8 cellular contexts compared by ENCODE assay signal in genomic region chr7:28957064-28957821, GRCh38. TPM values are rescaled to one million over a fixed set of nuclear protein-coding genes. Genes with fewer than 3 reads are reported as not detected.
A peak's percentile ranks its signal among the peaks of the same experiment; 100 is the strongest.
DNase-seq lines count a peak whose midpoint lies in the region; ATAC-seq and TF ChIP-seq lines count a peak whose summit lies in the region.

No MANE protein-coding gene starts in this region.

- H3K36me3 ChIP-seq in suprapubic skin = no peaks in the 10 kb centered on the region

- DNase-seq in CD1c-positive myeloid dendritic cell (ENCODE audit: extremely low spot score) = peak; percentile 60
- DNase-seq in NCI-H146 treated with DMSO at 0.1 percent for 48 hours (lab: John Stamatoyannopoulos, UW; ENCODE audit: unreplicated experiment) = peak; percentile 67
- peak; percentile 32 for DNase-seq in cardiac fibroblast (ENCODE audit: low read depth in 2 of 2)
- DNase-seq in left kidney (ENCODE audit: low read depth, low spot score) = peak; percentile 77
- peak in 1 of 2 donors; percentile 75 for DNase-seq in suprapubic skin (ENCODE audit: low spot score in 2 of 2)
- DNase-seq in UCSD-AML1 (lab: John Stamatoyannopoulos, UW; ENCODE audit: unreplicated experiment) = no peak
- DNase-seq in foreskin melanocyte = no peak

- ATAC-seq in GM21619 (IDR thresholded peaks at IDR 0.05; ENCODE audit: unreplicated experiment) = no peak

- peak overlapping the region; percentile 66 for H3K27ac ChIP-seq in suprapubic skin

- no peak for TF ChIP-seq EP300 in suprapubic skin (IDR thresholded peaks at IDR 0.05)

- H3K4me3 ChIP-seq in cardiac fibroblast (replicated peaks in 1 of 2; ENCODE audit: low read depth in 2 of 2, low read length in 2 of 2) = peak overlapping the region in 1 of 2 donors; percentile 50
- peak overlapping the region; percentile 57 for H3K4me3 ChIP-seq in suprapubic skin

- no peak for TF ChIP-seq CTCF in cardiac fibroblast (IDR thresholded peaks at IDR 0.05; ENCODE audit: low read depth, low read length)
- no peak for TF ChIP-seq CTCF in suprapubic skin (IDR thresholded peaks at IDR 0.05)

- WGBS in suprapubic skin = 0% methylated on average over 30 of the region's 63 CpGs

- H3K27me3 ChIP-seq in suprapubic skin = peaks cover 13% of the 10 kb centered on the region

- TF ChIP-seq POLR2A in suprapubic skin (IDR thresholded peaks at IDR 0.05) = no peak

- peaks cover 45% of the 10 kb centered on the region for H3K4me1 ChIP-seq in suprapubic skin

- H3K9me3 ChIP-seq in suprapubic skin = no peaks in the 10 kb centered on the region

RNA-seq across cellular contexts. Expression of gene TRIL, which starts 0.9 kb away (rescaled TPM):
- 1 to 10 TPM; 1.4 to 6.0 (median 2.9) TPM for total RNA-seq in suprapubic skin

Comparison
In these comparisons a context has a peak if more than half of its experiments do, and no peak if none do; other contexts are left out.
1. DNase-seq: peak in CD1c-positive myeloid dendritic cell (single experiment), NCI-H146 treated with DMSO at 0.1 percent for 48 hours (single experiment), cardiac fibroblast (2 of 2) and left kidney (single experiment); none in UCSD-AML1 (single experiment) and foreskin melanocyte (single experiment).